In the genomic region with DNA sequence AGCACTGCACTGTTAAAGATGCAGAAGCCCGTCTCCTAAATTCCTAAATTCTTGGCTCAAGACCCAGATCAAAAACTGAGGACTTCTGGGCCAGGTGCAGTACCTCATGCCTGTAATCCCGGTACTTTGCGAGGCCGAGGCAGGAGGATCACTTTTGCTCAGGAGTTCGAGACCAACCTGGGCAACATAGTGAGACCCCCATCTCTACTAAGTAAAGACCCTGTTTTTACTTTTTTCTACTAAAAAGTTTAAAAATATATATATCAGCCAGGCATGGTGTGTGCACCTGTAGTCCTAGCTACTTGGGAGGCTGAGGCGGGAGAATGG, we compare ENCODE assay signal across 1 cellular context.
TF ChIP-seq lines count a peak whose summit lies in the region.

No MANE protein-coding gene starts in this region.

TF ChIP-seq in HCT116, 20 proteins besides CTCF, POLR2A, EP300 and RAD21 (continued from another document):
- TF ChIP-seq REST (IDR thresholded peaks at IDR 0.05; ENCODE audit: low read depth) (no peak), TCF7L2 (IDR thresholded peaks at IDR 0.05; ENCODE audit: borderline replicate concordance, extremely low read depth, insufficient read depth, insufficient read length) (no peak)
